Comparison of ENCODE assay signal across 8 cellular contexts in the genomic region with DNA sequence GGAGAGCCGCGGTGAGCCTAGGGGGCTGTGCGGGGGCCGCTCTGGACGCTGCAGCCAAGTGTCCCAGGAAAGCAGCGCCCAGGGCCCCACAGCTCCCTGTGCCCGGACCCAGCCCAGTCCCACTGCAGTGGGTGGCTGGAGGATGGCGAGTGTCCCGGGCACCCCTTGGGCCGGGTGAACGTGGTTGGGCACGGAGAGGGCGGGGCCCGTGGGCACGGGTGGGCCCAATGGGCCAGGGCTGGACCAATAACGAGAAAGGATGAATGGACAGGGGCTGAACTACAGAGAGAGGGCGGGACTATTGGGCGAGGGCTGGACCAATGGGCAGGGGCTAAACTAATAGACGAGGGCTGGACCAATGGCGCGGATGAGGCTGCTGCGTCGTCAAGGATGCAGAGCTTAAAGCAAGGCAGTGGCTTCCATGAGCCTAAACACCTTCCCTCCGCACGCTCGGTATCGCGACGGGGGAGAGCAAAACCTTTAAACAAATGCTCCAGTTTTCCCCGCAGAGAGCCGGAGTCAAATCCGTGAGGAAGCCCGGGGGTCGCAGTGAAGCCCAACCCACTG. TPM values are rescaled to one million over a fixed set of nuclear protein-coding genes. Genes with fewer than 3 reads are reported as not detected.
DNase-seq lines count a peak whose midpoint lies in the region; ATAC-seq and TF ChIP-seq lines count a peak whose summit lies in the region.

No MANE protein-coding gene starts in this region.

- TF ChIP-seq CTCF in lower lobe of right lung (IDR thresholded peaks at IDR 0.05) = no peak

- no peaks in the 10 kb centered on the region for H3K36me3 Mint-ChIP-seq in activated CD4-positive, alpha-beta memory T cell treated with anti-CD3 and anti-CD28 coated beads for 36 hours

- POLR2A ChIA-PET in activated CD4-positive, alpha-beta memory T cell treated with anti-CD3 and anti-CD28 coated beads for 36 hours (lab: Charles Lee) = interaction anchor here (1.0 to 2.0 kb wide), 8 partner anchors 11 to 121 kb away, joined by 3 to 19 read pairs (median 4); partner anchors contain the start of gene FLYWCH1

- no peaks in the 10 kb centered on the region for H3K9me3 ChIP-seq in lower lobe of right lung

- H3K27ac ChIP-seq in lower lobe of right lung = peak overlapping the region; percentile 95

- H3K36me3 ChIP-seq in lower lobe of right lung = no peaks in the 10 kb centered on the region

- CTCF ChIA-PET in activated CD4-positive, alpha-beta memory T cell treated with anti-CD3 and anti-CD28 coated beads for 36 hours (lab: Charles Lee) = interaction anchor here (0.9 to 2.5 kb wide), 12 partner anchors 14 to 59 kb away, joined by 3 to 21 read pairs (median 4); no protein-coding TSS in a partner anchor

- H3K4me1 Mint-ChIP-seq in activated CD4-positive, alpha-beta memory T cell treated with anti-CD3 and anti-CD28 coated beads for 36 hours (ENCODE audit: low read depth) = peaks cover 11% of the 10 kb centered on the region

- DNase-seq in CD1c-positive myeloid dendritic cell (ENCODE audit: extremely low spot score) (peak; percentile 97), NCI-H774 (lab: John Stamatoyannopoulos, UW) (peak; percentile 84), lower lobe of right lung (peak; percentile 98)
- DNase-seq in activated CD4-positive, alpha-beta memory T cell treated with anti-CD3 and anti-CD28 coated beads for 36 hours = peak; percentile 98
- DNase-seq in effector CD4-positive, alpha-beta T cell = peak; percentile 90
- peak; percentile 81 to 96 (median 91) for DNase-seq in stimulated activated CD4-positive, alpha-beta T cell treated with anti-CD3 and anti-CD28 coated beads, TNF-alpha, amount 100 ng/mL, for 24 hours (ENCODE audit: low read depth in 3 of 3)

- peaks cover 5% of the 10 kb centered on the region for H3K9me3 Mint-ChIP-seq in activated CD4-positive, alpha-beta memory T cell treated with anti-CD3 and anti-CD28 coated beads for 36 hours

- peaks cover 12% of the 10 kb centered on the region for H3K4me1 ChIP-seq in lower lobe of right lung

- peak; percentile 88 for ATAC-seq in GM19438 (IDR thresholded peaks at IDR 0.05; ENCODE audit: low read depth, unreplicated experiment)
- ATAC-seq in HG03571 (IDR thresholded peaks at IDR 0.05; ENCODE audit: unreplicated experiment) = peak; percentile 83
- ATAC-seq in lower lobe of right lung = peak; percentile 99

- intact Hi-C loops in activated CD4-positive, alpha-beta memory T cell treated with anti-CD3 and anti-CD28 coated beads for 36 hours (cut with micrococcal nuclease) = loop anchor here (1.0 to 5.0 kb wide), 2 partner anchors 23 to 35 kb away; no protein-coding TSS in a partner anchor
- intact Hi-C loops in lower lobe of right lung (cut with DNase I) = no loop called here

- H3K27me3 Mint-ChIP-seq in activated CD4-positive, alpha-beta memory T cell treated with anti-CD3 and anti-CD28 coated beads for 36 hours = no peaks in the 10 kb centered on the region

- peak overlapping the region; percentile 97 for H3K27ac Mint-ChIP-seq in activated CD4-positive, alpha-beta memory T cell treated with anti-CD3 and anti-CD28 coated beads for 36 hours

- H3K4me3 Mint-ChIP-seq in activated CD4-positive, alpha-beta memory T cell treated with anti-CD3 and anti-CD28 coated beads for 36 hours = peak overlapping the region; percentile 90

- peak overlapping the region; percentile 93 for H3K4me3 ChIP-seq in lower lobe of right lung

- H3K27me3 ChIP-seq in lower lobe of right lung (ENCODE audit: low read depth) = no peaks in the 10 kb centered on the region

RNA-seq across cellular contexts. Expression of gene FLYWCH2, which starts 0.5 kb away (rescaled TPM):
- 10 to 100 TPM; 19.1 to 19.4 TPM for total RNA-seq in activated CD4-positive, alpha-beta memory T cell treated with anti-CD3 and anti-CD28 coated beads for 36 hours
- total RNA-seq in lower lobe of right lung = 27.8 TPM

RNA-seq across cellular contexts. Expression of gene PRSS22, which starts 24.6 kb away (rescaled TPM):
- under 1 TPM; 0.24 to 0.38 TPM for total RNA-seq in activated CD4-positive, alpha-beta memory T cell treated with anti-CD3 and anti-CD28 coated beads for 36 hours
- 15.3 TPM for total RNA-seq in lower lobe of right lung

RNA-seq across cellular contexts. Expression of gene FLYWCH1, which starts 29.2 kb away (rescaled TPM):
- total RNA-seq in activated CD4-positive, alpha-beta memory T cell treated with anti-CD3 and anti-CD28 coated beads for 36 hours = 10 to 100 TPM; 49.2 to 52.2 TPM
- 34.7 TPM for total RNA-seq in lower lobe of right lung

RNA-seq across cellular contexts. Expression of gene ZG16B, which starts 52.4 kb away (rescaled TPM):
- 1 to 10 TPM; 2.6 to 3.0 TPM for total RNA-seq in activated CD4-positive, alpha-beta memory T cell treated with anti-CD3 and anti-CD28 coated beads for 36 hours
- total RNA-seq in lower lobe of right lung = 4.5 TPM

Comparison
In these comparisons a context has a peak if more than half of its experiments do, and no peak if none do; other contexts are left out.
1. Peak in every context shown above with its lines: DNase-seq, ATAC-seq, H3K4me3 ChIP-seq and H3K27ac ChIP-seq.
2. RNA of gene PRSS22, which starts 24.6 kb away (total RNA-seq): 15.3 TPM in lower lobe of right lung (single experiment); 0.24 to 0.38 TPM in activated CD4-positive, alpha-beta memory T cell treated with anti-CD3 and anti-CD28 coated beads for 36 hours; every median in the first group is over 10 times any median in the second.